8 cellular contexts compared by ENCODE assay signal in genomic region chr1:161209790-161210409, GRCh38. TPM values are rescaled to one million over a fixed set of nuclear protein-coding genes. Genes with fewer than 3 reads are reported as not detected.
DNase-seq lines count a peak whose midpoint lies in the region; ATAC-seq and TF ChIP-seq lines count a peak whose summit lies in the region.

No MANE protein-coding gene starts in this region.

- H3K9me3 Mint-ChIP-seq in activated T-cell treated with anti-CD3 and anti-CD28 coated beads, Interleukin-2, amount 50 U/mL, for 72 hours = no peaks in the 10 kb centered on the region
- no peaks in the 10 kb centered on the region for H3K9me3 Mint-ChIP-seq in neural crest cell

- H3K4me3 ChIP-seq in fibroblast of mammary gland (ENCODE audit: control insufficient read depth, low read depth, low read length) = no peak overlapping the region
- H3K4me3 ChIP-seq in tibial artery = no peak overlapping the region

- H3K36me3 ChIP-seq in tibial artery = peaks cover 82 to 98% (median 88%) of the 10 kb centered on the region in 3 donors

- DNase-seq in activated gamma-delta T cell treated with Interleukin-2 at 50 U/mL for 16 hours (peak; percentile 70), activated gamma-delta T cell (lab: John Stamatoyannopoulos, UW) (no peak), LHCN-M2 (ENCODE audit: low read depth) (peak; percentile 62), RKO (ENCODE audit: low spot score) (peak; percentile 69), fibroblast of mammary gland (ENCODE audit: low read depth) (peak; percentile 75), neural crest cell (ENCODE audit: low read depth, low spot score) (peak; percentile 73), tibial artery (peak; percentile 77 to 79)
- peak; percentile 78 to 80 for DNase-seq in activated T-cell treated with anti-CD3 and anti-CD28 coated beads, Interleukin-2, amount 50 U/mL, for 72 hours

- no peak overlapping the region for H3K27ac ChIP-seq in tibial artery

- peak; percentile 92 for TF ChIP-seq CTCF in fibroblast of mammary gland (conservative IDR thresholded peaks at IDR 0.05; ENCODE audit: control insufficient read depth, insufficient read depth, low read depth, low read length)
- peak; percentile 88 for TF ChIP-seq CTCF in neural crest cell (conservative IDR thresholded peaks at IDR 0.05)
- peak; percentile 84 to 87 for TF ChIP-seq CTCF in tibial artery (IDR thresholded peaks at IDR 0.05)

- peaks cover 0 to 10% (median 3%) of the 10 kb centered on the region in 4 donors for H3K4me1 ChIP-seq in tibial artery

- peak; percentile 91 to 94 for ATAC-seq in activated T-cell treated with anti-CD3 and anti-CD28 coated beads, Interleukin-2, amount 50 U/mL, for 72 hours (replicated peaks in 1 of 2)

- no peaks in the 10 kb centered on the region for H3K27me3 Mint-ChIP-seq in activated T-cell treated with anti-CD3 and anti-CD28 coated beads, Interleukin-2, amount 50 U/mL, for 72 hours (ENCODE audit: low read depth)
- H3K27me3 Mint-ChIP-seq in neural crest cell (ENCODE audit: low read depth) = no peaks in the 10 kb centered on the region

- peaks cover 25% of the 10 kb centered on the region for H3K4me1 Mint-ChIP-seq in activated T-cell treated with anti-CD3 and anti-CD28 coated beads, Interleukin-2, amount 50 U/mL, for 72 hours (ENCODE audit: low read depth)
- peaks cover 18% of the 10 kb centered on the region for H3K4me1 Mint-ChIP-seq in neural crest cell

- intact Hi-C loops in tibial artery (cut with DNase I; ENCODE audit: low total_unique reads) = no loop called here

- no peaks in the 10 kb centered on the region for H3K9me3 ChIP-seq in tibial artery

- H3K27ac Mint-ChIP-seq in activated T-cell treated with anti-CD3 and anti-CD28 coated beads, Interleukin-2, amount 50 U/mL, for 72 hours = no peak overlapping the region
- no peak overlapping the region for H3K27ac Mint-ChIP-seq in neural crest cell (ENCODE audit: unreplicated experiment)

- no peaks in the 10 kb centered on the region for H3K27me3 ChIP-seq in tibial artery

- H3K4me3 Mint-ChIP-seq in activated T-cell treated with anti-CD3 and anti-CD28 coated beads, Interleukin-2, amount 50 U/mL, for 72 hours = no peak overlapping the region
- no peak overlapping the region for H3K4me3 Mint-ChIP-seq in neural crest cell

- H3K36me3 Mint-ChIP-seq in activated T-cell treated with anti-CD3 and anti-CD28 coated beads, Interleukin-2, amount 50 U/mL, for 72 hours (ENCODE audit: insufficient read depth in 2 of 2) = peaks cover 14 to 31% of the 10 kb centered on the region in 2 donors
- H3K36me3 Mint-ChIP-seq in neural crest cell (ENCODE audit: low read depth) = peaks cover 30% of the 10 kb centered on the region

RNA-seq across cellular contexts. Expression of gene FCER1G, which starts 5.2 kb away (rescaled TPM):
- total RNA-seq in LHCN-M2 (2014; rRNA removed) (0.86 and 1.2 TPM in 2 replicates), neural crest cell (0.93 and 1.6 TPM in 2 replicates)
- 0.87 TPM for polyA plus RNA-seq in LHCN-M2 (2012)
- 1 to 10 TPM; 1.8 to 3.7 TPM for total RNA-seq in activated T-cell treated with anti-CD3 and anti-CD28 coated beads, Interleukin-2, amount 50 U/mL, for 72 hours

RNA-seq across cellular contexts. Expression of gene NDUFS2, which starts 7.7 kb away (rescaled TPM):
- total RNA-seq in LHCN-M2 (2014; rRNA removed) (115 and 133 TPM in 2 replicates), neural crest cell (106 and 108 TPM in 2 replicates)
- 95.0 TPM for polyA plus RNA-seq in LHCN-M2 (2012)
- 100 to 1,000 TPM; 108 to 114 TPM for total RNA-seq in activated T-cell treated with anti-CD3 and anti-CD28 coated beads, Interleukin-2, amount 50 U/mL, for 72 hours

RNA-seq across cellular contexts. Expression of gene ADAMTS4, which starts 11.0 kb away (rescaled TPM):
- total RNA-seq in LHCN-M2 (2014; rRNA removed) (5.0 and 5.4 TPM in 2 replicates), neural crest cell (4.6 and 4.8 TPM in 2 replicates)
- polyA plus RNA-seq in LHCN-M2 (2012) = 1.1 TPM
- total RNA-seq in activated T-cell treated with anti-CD3 and anti-CD28 coated beads, Interleukin-2, amount 50 U/mL, for 72 hours = 1 to 10 TPM; 4.0 to 7.7 TPM

RNA-seq across cellular contexts. Expression of gene APOA2, which starts 13.5 kb away (rescaled TPM):
- not detected in 2 replicates for total RNA-seq in LHCN-M2 (2014; rRNA removed)
- not detected for polyA plus RNA-seq in LHCN-M2 (2012)
- not detected for total RNA-seq in activated T-cell treated with anti-CD3 and anti-CD28 coated beads, Interleukin-2, amount 50 U/mL, for 72 hours
- not detected in 2 replicates for total RNA-seq in neural crest cell

RNA-seq across cellular contexts. Expression of gene TOMM40L, which starts 16.0 kb away (rescaled TPM):
- 9.8 and 12.6 TPM in 2 replicates for total RNA-seq in LHCN-M2 (2014; rRNA removed)
- polyA plus RNA-seq in LHCN-M2 (2012) = 12.3 TPM
- total RNA-seq in activated T-cell treated with anti-CD3 and anti-CD28 coated beads, Interleukin-2, amount 50 U/mL, for 72 hours = 10 to 100 TPM; 10.3 to 14.6 TPM
- total RNA-seq in neural crest cell = 17.2 and 17.9 TPM in 2 replicates
